Comparison of ENCODE assay signal across 9 cellular contexts in the genomic region with DNA sequence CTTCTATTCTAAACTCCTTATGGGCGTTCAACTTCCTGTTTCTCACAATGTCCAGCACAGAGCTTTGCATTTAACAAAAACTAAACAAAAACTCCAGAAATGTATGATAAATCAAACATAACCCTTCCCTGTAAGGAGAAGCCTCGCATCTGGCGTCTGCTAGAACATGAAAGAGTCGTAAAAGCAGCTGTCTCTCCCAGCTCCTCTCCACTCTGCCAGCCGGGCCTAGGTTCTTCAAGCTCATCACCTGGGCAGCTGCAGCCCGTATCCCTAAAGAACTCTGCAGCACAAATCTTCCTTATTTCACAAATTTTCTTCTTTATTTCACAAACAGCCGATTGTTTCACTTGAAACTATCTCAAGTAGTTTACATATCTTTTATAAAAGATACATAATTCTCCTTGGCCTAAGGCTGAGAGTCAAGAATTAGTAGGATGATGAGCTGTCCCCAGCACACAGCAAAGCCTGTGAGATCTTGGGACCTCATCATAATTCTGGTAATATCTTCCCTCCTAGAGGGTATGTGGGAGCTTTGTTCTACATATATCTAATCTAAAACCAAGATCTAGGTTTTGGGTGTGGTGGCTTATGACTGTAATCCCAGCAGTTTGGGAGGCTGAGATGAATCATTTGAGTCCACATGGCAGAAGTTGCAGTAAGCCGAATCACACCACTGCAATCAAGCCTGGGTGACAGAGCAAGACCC. TPM values are rescaled to one million over a fixed set of nuclear protein-coding genes. Genes with fewer than 3 reads are reported as not detected.
DNase-seq lines count a peak whose midpoint lies in the region; ATAC-seq and TF ChIP-seq lines count a peak whose summit lies in the region.
"Had no signal": no experiment of that assay in that cellular context is flagged by ENCODE, and none has a peak within 500 bp of the region (broad histone marks: within the 10 kb centered on the region; RNA-seq: fewer than 3 reads in every experiment).

No MANE protein-coding gene starts in this region.

- CTCF ChIA-PET in activated CD8-positive, alpha-beta memory T cell treated with anti-CD3 and anti-CD28 coated beads, Interleukin-2, amount 10 ng/mL, durations not matched to agents 7 days and 5 days (lab: Charles Lee), result interaction anchor here (0.7 to 2.6 kb wide), 6 partner anchors 36 to 672 kb away, joined by 3 to 9 read pairs (median 3); partner anchors contain the start of gene ANXA2
- CTCF ChIA-PET in activated naive CD4-positive, alpha-beta T cell treated with anti-CD3 and anti-CD28 coated beads for 36 hours (lab: Charles Lee), result interaction anchor here (0.6 to 4.7 kb wide), 7 partner anchors 81 to 357 kb away, joined by 3 to 29 read pairs (median 4); no protein-coding TSS in a partner anchor

- peak; percentile 91 for ATAC-seq in activated CD8-positive, alpha-beta memory T cell treated with anti-CD3 and anti-CD28 coated beads, Interleukin-2, amount 10 ng/mL, durations not matched to agents 7 days and 5 days

- intact Hi-C loops in activated naive CD4-positive, alpha-beta T cell treated with anti-CD3 and anti-CD28 coated beads for 36 hours (cut with micrococcal nuclease), result loop anchor here (2.0 to 10.0 kb wide), 6 partner anchors 26 to 1470 kb away; no protein-coding TSS in a partner anchor

- H3K9me3 Mint-ChIP-seq in activated CD8-positive, alpha-beta memory T cell treated with anti-CD3 and anti-CD28 coated beads, Interleukin-2, amount 10 ng/mL, durations not matched to agents 7 days and 5 days (ENCODE audit: low read depth), result no peaks in the 10 kb centered on the region
- no peaks in the 10 kb centered on the region for H3K9me3 Mint-ChIP-seq in activated naive CD4-positive, alpha-beta T cell treated with anti-CD3 and anti-CD28 coated beads for 36 hours
- H3K9me3 Mint-ChIP-seq in type B pancreatic cell, result no peaks in the 10 kb centered on the region
- H3K9me3 Mint-ChIP-seq: neural crest cell had no signal

- H3K4me1 Mint-ChIP-seq in activated CD8-positive, alpha-beta memory T cell treated with anti-CD3 and anti-CD28 coated beads, Interleukin-2, amount 10 ng/mL, durations not matched to agents 7 days and 5 days, result peaks cover 32% of the 10 kb centered on the region
- peaks cover 12% of the 10 kb centered on the region for H3K4me1 Mint-ChIP-seq in activated naive CD4-positive, alpha-beta T cell treated with anti-CD3 and anti-CD28 coated beads for 36 hours (ENCODE audit: low read depth)
- H3K4me1 Mint-ChIP-seq in type B pancreatic cell (ENCODE audit: unreplicated experiment), result peaks cover 25% of the 10 kb centered on the region

- DNase-seq in activated CD8-positive, alpha-beta memory T cell treated with anti-CD3 and anti-CD28 coated beads, Interleukin-2, amount 10 ng/mL, durations not matched to agents 7 days and 5 days, result peak; percentile 78
- DNase-seq in activated CD8-positive, alpha-beta memory T cell treated with anti-CD3 and anti-CD28 coated beads, Interleukin-2, amount 50 U/mL, for 4 hours, result no peak
- DNase-seq in activated naive CD4-positive, alpha-beta T cell treated with anti-CD3 and anti-CD28 coated beads for 36 hours, result peak; percentile 61
- DNase-seq in islet precursor cell, result peak; percentile 42
- DNase-seq in type B pancreatic cell (ENCODE audit: extremely low spot score, unreplicated experiment), result no peak
- no peak for DNase-seq in GM20000 (ENCODE audit: low spot score)
- DNase-seq in dermis blood vessel endothelial cell, result no peak
- no peak for DNase-seq in NCI-H526 (lab: John Stamatoyannopoulos, UW)

- H3K36me3 Mint-ChIP-seq in activated CD8-positive, alpha-beta memory T cell treated with anti-CD3 and anti-CD28 coated beads, Interleukin-2, amount 10 ng/mL, durations not matched to agents 7 days and 5 days, result peaks cover 57% of the 10 kb centered on the region
- no peaks in the 10 kb centered on the region for H3K36me3 Mint-ChIP-seq in activated naive CD4-positive, alpha-beta T cell treated with anti-CD3 and anti-CD28 coated beads for 36 hours (ENCODE audit: low read depth)
- H3K36me3 Mint-ChIP-seq in type B pancreatic cell, result peaks cover 28% of the 10 kb centered on the region

- TF ChIP-seq CTCF in type B pancreatic cell (conservative IDR thresholded peaks at IDR 0.05) (no peak), GM20000 (IDR thresholded peaks at IDR 0.05; ENCODE audit: extremely low read depth, missing control alignments) (no peak)

- no peak overlapping the region for H3K4me3 Mint-ChIP-seq in activated CD8-positive, alpha-beta memory T cell treated with anti-CD3 and anti-CD28 coated beads, Interleukin-2, amount 10 ng/mL, durations not matched to agents 7 days and 5 days
- no peak overlapping the region for H3K4me3 Mint-ChIP-seq in activated naive CD4-positive, alpha-beta T cell treated with anti-CD3 and anti-CD28 coated beads for 36 hours
- H3K4me3 Mint-ChIP-seq in type B pancreatic cell, result no peak overlapping the region
- H3K4me3 Mint-ChIP-seq: neural crest cell had no signal

- H3K27me3 Mint-ChIP-seq in activated CD8-positive, alpha-beta memory T cell treated with anti-CD3 and anti-CD28 coated beads, Interleukin-2, amount 10 ng/mL, durations not matched to agents 7 days and 5 days, result no peaks in the 10 kb centered on the region
- H3K27me3 Mint-ChIP-seq in activated naive CD4-positive, alpha-beta T cell treated with anti-CD3 and anti-CD28 coated beads for 36 hours (ENCODE audit: low read depth), result no peaks in the 10 kb centered on the region
- no peaks in the 10 kb centered on the region for H3K27me3 Mint-ChIP-seq in type B pancreatic cell

- peak overlapping the region; percentile 69 for H3K27ac Mint-ChIP-seq in activated CD8-positive, alpha-beta memory T cell treated with anti-CD3 and anti-CD28 coated beads, Interleukin-2, amount 10 ng/mL, durations not matched to agents 7 days and 5 days
- H3K27ac Mint-ChIP-seq in activated naive CD4-positive, alpha-beta T cell treated with anti-CD3 and anti-CD28 coated beads for 36 hours, result no peak overlapping the region
- H3K27ac Mint-ChIP-seq in type B pancreatic cell, result peak overlapping the region; percentile 75

RNA-seq across cellular contexts. Expression of gene ANXA2, which starts 35.3 kb away (rescaled TPM):
- total RNA-seq in activated CD8-positive, alpha-beta memory T cell treated with anti-CD3 and anti-CD28 coated beads, Interleukin-2, amount 10 ng/mL, durations not matched to agents 7 days and 5 days, result 100 to 1,000 TPM; 382 to 422 TPM
- 10 to 100 TPM; 16.9 to 18.0 TPM for total RNA-seq in activated naive CD4-positive, alpha-beta T cell treated with anti-CD3 and anti-CD28 coated beads for 36 hours
- total RNA-seq in type B pancreatic cell (ENCODE audit: low replicate concordance) (493 and 1,531 TPM in 2 replicates), dermis blood vessel endothelial cell (3,547 and 3,999 TPM in 2 replicates)

Comparison
In these comparisons a context has a peak if more than half of its experiments do, and no peak if none do; other contexts are left out.
1. DNase-seq: peak in activated CD8-positive, alpha-beta memory T cell treated with anti-CD3 and anti-CD28 coated beads, Interleukin-2, amount 10 ng/mL, durations not matched to agents 7 days and 5 days (single experiment), activated naive CD4-positive, alpha-beta T cell treated with anti-CD3 and anti-CD28 coated beads for 36 hours (single experiment) and islet precursor cell (single experiment); none in activated CD8-positive, alpha-beta memory T cell treated with anti-CD3 and anti-CD28 coated beads, Interleukin-2, amount 50 U/mL, for 4 hours (single experiment), type B pancreatic cell (single experiment), GM20000 (single experiment), dermis blood vessel endothelial cell (single experiment) and NCI-H526 (0 of 2).
2. RNA of gene ANXA2, which starts 35.3 kb away (total RNA-seq): 3,547 to 3,999 TPM in dermis blood vessel endothelial cell, 493 to 1,531 TPM in type B pancreatic cell and 382 to 422 TPM in activated CD8-positive, alpha-beta memory T cell treated with anti-CD3 and anti-CD28 coated beads, Interleukin-2, amount 10 ng/mL, durations not matched to agents 7 days and 5 days; 16.9 to 18.0 TPM in activated naive CD4-positive, alpha-beta T cell treated with anti-CD3 and anti-CD28 coated beads for 36 hours; every median in the first group is over 10 times any median in the second.